In genomic region chr7:77826300-77826699, GRCh38 we compare ENCODE assay signal across 1 cellular context.
TF ChIP-seq lines count a peak whose summit lies in the region.

No MANE protein-coding gene starts in this region.

TF ChIP-seq in K562, 482 proteins besides CTCF, POLR2A, EP300 and RAD21 (continued from another document):
- TF ChIP-seq CHAMP1 (IDR thresholded peaks at IDR 0.05) = peak; percentile 70; the same call in 1 of the 2 replicates
- no peak for TF ChIP-seq ATF2 (CRISPR knock-in tag; IDR thresholded peaks at IDR 0.05)
- TF ChIP-seq HNRNPK (IDR thresholded peaks at IDR 0.05; ENCODE audit: low read depth, low read length, poor library complexity, severe bottlenecking) = no peak
- no peak for TF ChIP-seq ZNF444 (CRISPR knock-in tag; IDR thresholded peaks at IDR 0.05)
- TF ChIP-seq PHF21A (IDR thresholded peaks at IDR 0.05; ENCODE audit: borderline replicate concordance, low read depth) = no peak
- no peak for TF ChIP-seq SNIP1 (IDR thresholded peaks at IDR 0.05; ENCODE audit: low read depth)
- no peak for TF ChIP-seq ZFP91 (CRISPR knock-in tag; IDR thresholded peaks at IDR 0.05)
- TF ChIP-seq CBFA2T3 (IDR thresholded peaks at IDR 0.05) = peak; percentile 51
- TF ChIP-seq ZNF12 (CRISPR knock-in tag; IDR thresholded peaks at IDR 0.05) = no peak
